Comparison of ENCODE assay signal across 23 cellular contexts in genomic region chr1:217895817-217896216, GRCh38.
DNase-seq lines count a peak whose midpoint lies in the region; ATAC-seq and TF ChIP-seq lines count a peak whose summit lies in the region.
"Had no signal": no experiment of that assay in that cellular context is flagged by ENCODE, and none has a peak within 500 bp of the region (broad histone marks: within the 10 kb centered on the region; RNA-seq: fewer than 3 reads in every experiment).

No MANE protein-coding gene starts in this region.

- no peak overlapping the region for H3K4me3 ChIP-seq in vagina
- H3K4me3 ChIP-seq: HAP-1, PC-9 had no signal

- ATAC-seq in HG03432 (IDR thresholded peaks at IDR 0.05; ENCODE audit: unreplicated experiment): no peak
- ATAC-seq: T-cell had no signal

- no peaks in the 10 kb centered on the region for H3K36me3 ChIP-seq in vagina
- H3K36me3 ChIP-seq: HAP-1 had no signal

- intact Hi-C loops in vagina (cut with DNase I): no loop called here

- DNase-seq in NCI-H187 (lab: John Stamatoyannopoulos, UW) (peak; percentile 7 to 23), NCI-H187 treated with DMSO at 0.1 percent for 48 hours (lab: John Stamatoyannopoulos, UW) (no peak), NCI-H128 (lab: John Stamatoyannopoulos, UW; ENCODE audit: unreplicated experiment) (peak; percentile 27), NCI-H524 treated with DMSO at 0.1 percent for 48 hours (lab: John Stamatoyannopoulos, UW) (peak; percentile 73), retina (peak; percentile 32), vagina (ENCODE audit: extremely low spot score in 2 of 2) (no peak)
- DNase-seq: 8988T; Calu3; DMS153; DND-41; GOT3; HFFc6; KBM-7; NCI-H1105 treated with DMSO at 0.1 percent for 48 hours; NCI-H1694 treated with DMSO at 0.1 percent for 48 hours; NCI-H510A treated with DMSO at 0.1 percent for 48 hours; NCI-H774; NK-92 treated with Interleukin-12 subunit alpha and Interleukin-12 subunit beta, amount 100 ng/mL, for 24 hours; PC-9; SHP77; T-cell had no signal

- no peak for TF ChIP-seq POLR2A in vagina (IDR thresholded peaks at IDR 0.05)

- no peaks in the 10 kb centered on the region for H3K27me3 ChIP-seq in vagina

- H3K4me1 ChIP-seq in vagina: no peaks in the 10 kb centered on the region
- H3K4me1 ChIP-seq: HAP-1 had no signal

- H3K9me3 ChIP-seq in vagina: no peaks in the 10 kb centered on the region
- H3K9me3 ChIP-seq: HAP-1 had no signal

- no peak for TF ChIP-seq CTCF in vagina (IDR thresholded peaks at IDR 0.05)

- H3K27ac ChIP-seq in vagina: no peak overlapping the region
- H3K27ac ChIP-seq: PC-9 had no signal

Comparison
In these comparisons a context has a peak if more than half of its experiments do, and no peak if none do; other contexts are left out.
1. DNase-seq: peak in NCI-H187 (2 of 2), NCI-H128 (single experiment), NCI-H524 treated with DMSO at 0.1 percent for 48 hours (single experiment) and retina (single experiment); none in NCI-H187 treated with DMSO at 0.1 percent for 48 hours (single experiment) and vagina (0 of 2).